28 cellular contexts compared by ENCODE assay signal in the genomic region with DNA sequence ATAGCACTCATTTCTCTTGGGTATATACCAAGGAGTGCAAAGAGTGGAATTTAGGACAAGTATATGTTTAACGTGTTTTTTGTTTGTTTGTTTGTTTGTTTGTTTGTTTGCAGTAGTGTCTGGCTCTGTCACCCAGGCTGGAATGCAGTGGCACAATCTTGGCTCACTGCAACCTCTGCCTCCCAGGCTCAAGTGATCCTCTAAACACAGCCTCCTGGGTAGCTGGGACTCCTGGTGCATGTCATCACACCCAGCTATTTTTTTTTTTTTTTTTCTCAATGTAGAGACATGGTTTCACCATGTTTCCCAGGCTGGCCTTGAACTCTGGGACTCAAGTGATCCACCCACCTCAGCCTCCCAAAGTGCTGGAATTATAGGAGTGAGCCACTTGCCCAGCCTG.
"Had no signal": no experiment of that assay in that cellular context is flagged by ENCODE, and none has a peak within 500 bp of the region (broad histone marks: within the 10 kb centered on the region; RNA-seq: fewer than 3 reads in every experiment).

No MANE protein-coding gene starts in this region.

- FAIRE-seq: colon, endometrium, endothelial cell of umbilical vein, frontal cortex had no signal

- H3K4me3 ChIP-seq: colonic mucosa, dorsolateral prefrontal cortex, esophagus muscularis mucosa, esophagus squamous epithelium, gastrocnemius medialis, gastroesophageal sphincter, heart left ventricle, heart right ventricle had no signal

- H3K4me1 Mint-ChIP-seq: endodermal cell had no signal

- DNase-seq: colonic mucosa; cortex of kidney; dermis blood vessel endothelial cell; dorsolateral prefrontal cortex; effector CD4-positive, alpha-beta T cell; effector CD8-positive, alpha-beta T cell; effector memory CD4-positive, alpha-beta T cell; effector memory CD8-positive, alpha-beta T cell; endodermal cell; erythroblast; esophagus squamous epithelium; foreskin fibroblast; foreskin keratinocyte; foreskin melanocyte; gastrocnemius medialis; glutamatergic neuron; head of caudate nucleus; heart left ventricle; heart right ventricle had no signal

- ATAC-seq: effector memory CD8-positive, alpha-beta T cell; esophagus mucosa; foreskin keratinocyte; gastrocnemius medialis; gastroesophageal sphincter; heart left ventricle; heart right ventricle had no signal

- H3K27me3 ChIP-seq: colonic mucosa, esophagus muscularis mucosa, esophagus squamous epithelium, foreskin keratinocyte, gastrocnemius medialis, gastroesophageal sphincter, heart left ventricle had no signal

- H3K9me3 ChIP-seq: colonic mucosa, esophagus muscularis mucosa, esophagus squamous epithelium, gastrocnemius medialis, gastroesophageal sphincter, heart left ventricle, heart right ventricle had no signal

- H3K27ac ChIP-seq: colonic mucosa, dorsolateral prefrontal cortex, epithelial cell of prostate, foreskin keratinocyte, gastrocnemius medialis had no signal

- H3K4me1 ChIP-seq: colonic mucosa, foreskin keratinocyte had no signal

- H3K4me3 Mint-ChIP-seq: dendritic cell treated with granulocyte-macrophage colony-stimulating factor and Interleukin-4, amounts not matched to agents 40 ng/mL and 50 ng/mL, for 4 days; effector memory CD8-positive, alpha-beta T cell; endodermal cell had no signal

- H3K27ac Mint-ChIP-seq: dendritic cell treated with granulocyte-macrophage colony-stimulating factor and Interleukin-4, amounts not matched to agents 40 ng/mL and 50 ng/mL, for 4 days; effector memory CD8-positive, alpha-beta T cell; endodermal cell had no signal

- H3K36me3 ChIP-seq: colonic mucosa, esophagus muscularis mucosa, gastrocnemius medialis, gastroesophageal sphincter had no signal

- H3K27me3 Mint-ChIP-seq: dendritic cell treated with granulocyte-macrophage colony-stimulating factor and Interleukin-4, amounts not matched to agents 40 ng/mL and 50 ng/mL, for 4 days; effector memory CD8-positive, alpha-beta T cell had no signal
